ENCODE assay signal across 10 cellular contexts in the genomic region with DNA sequence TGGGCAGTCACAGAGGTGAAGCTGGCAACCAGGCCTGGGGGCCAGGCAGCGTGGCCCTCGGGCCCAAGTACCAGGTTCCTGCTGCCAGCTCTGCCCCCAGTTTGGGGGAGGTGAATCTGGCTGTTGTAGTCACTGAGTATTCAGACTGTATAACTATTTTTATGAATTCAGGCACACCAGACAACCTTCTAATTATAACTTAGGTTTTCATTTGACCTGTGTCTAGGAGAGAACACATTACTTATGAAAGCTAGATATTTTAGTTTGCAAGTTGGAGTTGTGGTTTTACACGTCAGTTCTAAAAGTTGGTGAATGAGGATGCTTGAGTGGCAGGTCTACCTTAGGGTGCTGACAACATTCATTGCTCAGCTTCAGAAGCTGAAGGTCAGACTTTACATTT.
A peak's percentile ranks its signal among the peaks of the same experiment; 100 is the strongest.
DNase-seq lines count a peak whose midpoint lies in the region; ATAC-seq, FAIRE-seq and TF ChIP-seq lines count a peak whose summit lies in the region.
"Had no signal": no experiment of that assay in that cellular context is flagged by ENCODE, and none has a peak within 500 bp of the region (broad histone marks: within the 10 kb centered on the region; RNA-seq: fewer than 3 reads in every experiment).

No MANE protein-coding gene starts in this region.

- H3K9me2 ChIP-seq in MM.1S (replicated peaks; ENCODE audit: insufficient read depth, low read length): no peaks in the 10 kb centered on the region

- H4K20me1 ChIP-seq in MM.1S (ENCODE audit: insufficient read depth, low read length): no peaks in the 10 kb centered on the region

- peak overlapping the region; percentile 71 for H3K4me2 ChIP-seq in MM.1S (ENCODE audit: low read depth, low read length)

- peak overlapping the region; percentile 31 for H3K4me3 ChIP-seq in MM.1S (ENCODE audit: low read length)

- H3K79me2 ChIP-seq in MM.1S (ENCODE audit: low read length): peaks cover 84% of the 10 kb centered on the region

- no peak for TF ChIP-seq CTCF in MM.1S (IDR thresholded peaks at IDR 0.05; ENCODE audit: low read length)

- DNase-seq in MM.1S: peak; percentile 84
- DNase-seq in RCC 7860 (ENCODE audit: low spot score): no peak
- no peak for DNase-seq in HK-2 (ENCODE audit: unreplicated experiment)
- no peak for DNase-seq in central memory CD4-positive, alpha-beta T cell
- no peak for DNase-seq in NCI-H1092 (lab: John Stamatoyannopoulos, UW)
- DNase-seq: T-cell had no signal

- H3K9me3 ChIP-seq in MM.1S (replicated peaks; ENCODE audit: insufficient read depth, low read length): no peaks in the 10 kb centered on the region

- H3K36me3 ChIP-seq in MM.1S (replicated peaks; ENCODE audit: insufficient read depth, low read length): no peaks in the 10 kb centered on the region

- FAIRE-seq in RCC 7860 (lab: Jason Lieb, UNC): no peak

- no peaks in the 10 kb centered on the region for H3K27me3 ChIP-seq in MM.1S (replicated peaks; ENCODE audit: insufficient read depth, low read length)

- H3F3A ChIP-seq in MM.1S (ENCODE audit: insufficient read depth, low read length): peaks cover 41% of the 10 kb centered on the region

- peak overlapping the region; percentile 93 for H3K27ac ChIP-seq in MM.1S (ENCODE audit: low read length)
- H3K27ac ChIP-seq: parathyroid adenoma had no signal

- ATAC-seq in GM18502 (IDR thresholded peaks at IDR 0.05; ENCODE audit: poor library complexity, unreplicated experiment) (peak; percentile 61), GM19324 (IDR thresholded peaks at IDR 0.05; ENCODE audit: low FRiP score, unreplicated experiment) (peak; percentile 48), HG02884 (IDR thresholded peaks at IDR 0.05; ENCODE audit: unreplicated experiment) (peak; percentile 67)
- ATAC-seq: T-cell had no signal

- H2AFZ ChIP-seq in MM.1S (ENCODE audit: low read length): no peak overlapping the region
- H2AFZ ChIP-seq: parathyroid adenoma had no signal

- H3K4me1 ChIP-seq in MM.1S (ENCODE audit: low read length): peaks cover 63% of the 10 kb centered on the region
- H3K4me1 ChIP-seq: parathyroid adenoma had no signal

- H3K9ac ChIP-seq in MM.1S (ENCODE audit: low read length): peak overlapping the region; percentile 67
- H3K9ac ChIP-seq: parathyroid adenoma had no signal
